ENCODE assay signal across 39 cellular contexts in the genomic region with DNA sequence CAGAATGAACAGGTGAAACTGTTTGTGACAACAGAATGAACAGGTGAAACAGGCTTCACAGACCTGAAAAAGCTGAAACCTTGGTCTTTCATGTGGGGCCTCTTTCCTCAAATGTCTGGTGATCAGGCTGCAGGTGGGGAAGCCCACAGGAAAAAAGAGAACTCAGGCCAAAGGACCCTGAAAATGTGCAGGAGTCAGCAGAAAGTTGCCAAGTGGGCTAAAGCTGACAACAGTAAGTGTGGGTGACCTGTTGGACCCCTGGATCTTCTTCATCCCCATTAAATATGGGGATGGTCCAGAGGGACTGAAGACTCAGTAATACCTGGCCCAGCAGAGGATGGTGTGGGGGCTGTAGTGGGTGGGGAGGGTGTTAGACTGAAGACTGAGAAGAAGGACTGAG. TPM values are rescaled to one million over a fixed set of nuclear protein-coding genes. Genes with fewer than 3 reads are reported as not detected.
"Had no signal": no experiment of that assay in that cellular context is flagged by ENCODE, and none has a peak within 500 bp of the region (broad histone marks: within the 10 kb centered on the region; RNA-seq: fewer than 3 reads in every experiment).

No MANE protein-coding gene starts in this region.

- H3K4me3 Mint-ChIP-seq: activated CD4-positive, alpha-beta memory T cell treated with anti-CD3 and anti-CD28 coated beads for 36 hours; activated CD4-positive, alpha-beta T cell treated with anti-CD3 and anti-CD28 coated beads for 36 hours; activated CD4-positive, alpha-beta T cell treated with anti-CD3 and anti-CD28 coated beads, Interleukin-2, amount 10 ng/mL, durations not matched to agents 24 days and 14 days; activated CD8-positive, alpha-beta memory T cell treated with anti-CD3 and anti-CD28 coated beads, Interleukin-2, amount 10 ng/mL, durations not matched to agents 7 days and 5 days; activated CD8-positive, alpha-beta T cell treated with anti-CD3 and anti-CD28 coated beads, Interleukin-2, amount 10 ng/mL, durations not matched to agents 7 days and 5 days; activated naive CD4-positive, alpha-beta T cell treated with anti-CD3 and anti-CD28 coated beads for 36 hours; activated naive CD4-positive, alpha-beta T cell treated with anti-CD3 and anti-CD28 coated beads, Interleukin-2, amount 50 U/mL, for 24 hours; activated naive CD8-positive, alpha-beta T cell treated with anti-CD3 and anti-CD28 coated beads for 36 hours; activated naive CD8-positive, alpha-beta T cell treated with anti-CD3 and anti-CD28 coated beads, Interleukin-2, amount 50 U/mL, for 24 hours; activated T-helper 1 cell treated with anti-CD3 and anti-CD28 coated beads, Interleukin-12 subunit alpha, Interleukin-12 subunit beta, Interleukin-2, Interleukin-4 antibody, amounts not matched to agents 30 ng/mL and 10 ng/mL and 1 ng/mL, durations not matched to agents 14 hours and 24 hours and 36 hours had no signal

- FAIRE-seq: endometrium, endothelial cell of umbilical vein had no signal

- DNase-seq: activated CD4-positive, alpha-beta memory T cell treated with anti-CD3 and anti-CD28 coated beads for 36 hours; activated CD4-positive, alpha-beta T cell treated with anti-CD3 and anti-CD28 coated beads for 36 hours; activated CD4-positive, alpha-beta T cell treated with anti-CD3 and anti-CD28 coated beads, Interleukin-2, amount 10 ng/mL, durations not matched to agents 24 days and 14 days; activated CD4-positive, CD25-positive, alpha-beta regulatory T cell; activated CD4-positive, CD25-positive, alpha-beta regulatory T cell treated with anti-CD3 and anti-CD28 coated beads, Interleukin-2, amount 50 U/mL, for 72 hours; activated CD8-positive, alpha-beta memory T cell treated with anti-CD3 and anti-CD28 coated beads, Interleukin-2, amount 10 ng/mL, durations not matched to agents 7 days and 5 days; activated CD8-positive, alpha-beta memory T cell treated with anti-CD3 and anti-CD28 coated beads, Interleukin-2, amount 50 U/mL, for 4 hours; activated CD8-positive, alpha-beta T cell treated with anti-CD3 and anti-CD28 coated beads, Interleukin-2, amount 10 ng/mL, durations not matched to agents 7 days and 5 days; activated effector memory CD4-positive, alpha-beta T cell treated with anti-CD3 and anti-CD28 coated beads, Interleukin-2, amount 50 U/mL, for 16 hours; activated naive CD4-positive, alpha-beta T cell treated with anti-CD3 and anti-CD28 coated beads for 36 hours; activated naive CD8-positive, alpha-beta T cell treated with anti-CD3 and anti-CD28 coated beads for 36 hours; activated naive CD8-positive, alpha-beta T cell treated with anti-CD3 and anti-CD28 coated beads, Interleukin-2, amount 50 U/mL, for 24 hours; activated T-cell treated with anti-CD3 and anti-CD28 coated beads, Interleukin-2, amount 50 U/mL, for 1 hour; activated T-cell treated with anti-CD3 and anti-CD28 coated beads, Interleukin-2, amount 50 U/mL, for 48 hours; adrenal gland; amygdala; aorta; body of pancreas; central memory CD4-positive, alpha-beta T cell; cerebellar nuclear complex; colonic mucosa; effector CD8-positive, alpha-beta T cell; esophagus squamous epithelium; foreskin melanocyte; heart right ventricle; T-helper 2 cell had no signal

- H3K36me3 ChIP-seq: adrenal gland, cardiac muscle cell, colonic mucosa, esophagus squamous epithelium, gastroesophageal sphincter, heart right ventricle had no signal

- ATAC-seq: activated CD4-positive, alpha-beta T cell treated with anti-CD3 and anti-CD28 coated beads for 36 hours; activated CD8-positive, alpha-beta memory T cell treated with anti-CD3 and anti-CD28 coated beads, Interleukin-2, amount 10 ng/mL, durations not matched to agents 7 days and 5 days; activated CD8-positive, alpha-beta T cell treated with anti-CD3 and anti-CD28 coated beads, Interleukin-2, amount 10 ng/mL, durations not matched to agents 7 days and 5 days; activated naive CD8-positive, alpha-beta T cell treated with anti-CD3 and anti-CD28 coated beads, Interleukin-2, amount 50 U/mL, for 24 hours; body of pancreas; gastroesophageal sphincter; heart right ventricle had no signal

- H3K27ac Mint-ChIP-seq: activated CD4-positive, alpha-beta memory T cell treated with anti-CD3 and anti-CD28 coated beads for 36 hours; activated CD4-positive, alpha-beta T cell treated with anti-CD3 and anti-CD28 coated beads for 36 hours; activated CD4-positive, alpha-beta T cell treated with anti-CD3 and anti-CD28 coated beads, Interleukin-2, amount 10 ng/mL, durations not matched to agents 24 days and 14 days; activated CD8-positive, alpha-beta memory T cell treated with anti-CD3 and anti-CD28 coated beads, Interleukin-2, amount 10 ng/mL, durations not matched to agents 7 days and 5 days; activated CD8-positive, alpha-beta T cell treated with anti-CD3 and anti-CD28 coated beads, Interleukin-2, amount 10 ng/mL, durations not matched to agents 7 days and 5 days; activated naive CD4-positive, alpha-beta T cell treated with anti-CD3 and anti-CD28 coated beads for 36 hours; activated naive CD4-positive, alpha-beta T cell treated with anti-CD3 and anti-CD28 coated beads, Interleukin-2, amount 50 U/mL, for 24 hours; activated naive CD8-positive, alpha-beta T cell treated with anti-CD3 and anti-CD28 coated beads for 36 hours; activated naive CD8-positive, alpha-beta T cell treated with anti-CD3 and anti-CD28 coated beads, Interleukin-2, amount 50 U/mL, for 24 hours; activated T-helper 1 cell treated with anti-CD3 and anti-CD28 coated beads, Interleukin-12 subunit alpha, Interleukin-12 subunit beta, Interleukin-2, Interleukin-4 antibody, amounts not matched to agents 30 ng/mL and 10 ng/mL and 1 ng/mL, durations not matched to agents 14 hours and 24 hours and 36 hours; activated T-helper 2 cell treated with anti-CD3 and anti-CD28 coated beads, Interferon-gamma antibody, Interleukin-2, Interleukin-4, amounts not matched to agents 10 μg/mL and 5 μg/mL and 100 μg/mL, durations not matched to agents 14 hours and 24 hours and 36 hours had no signal

- H3K27me3 ChIP-seq: body of pancreas, colonic mucosa had no signal

- H3K4me1 ChIP-seq: adrenal gland, body of pancreas, colonic mucosa, esophagus squamous epithelium, gastroesophageal sphincter, heart right ventricle had no signal

- H3K27ac ChIP-seq: adrenal gland, body of pancreas, cardiac muscle cell, colonic mucosa, epithelial cell of prostate, esophagus squamous epithelium, gastroesophageal sphincter, heart right ventricle had no signal

- H3K4me3 ChIP-seq: adrenal gland, body of pancreas, cardiac muscle cell, colonic mucosa, esophagus squamous epithelium, gastroesophageal sphincter, heart right ventricle had no signal

- H3K4me1 Mint-ChIP-seq: activated CD4-positive, alpha-beta T cell treated with anti-CD3 and anti-CD28 coated beads for 36 hours; activated CD4-positive, alpha-beta T cell treated with anti-CD3 and anti-CD28 coated beads, Interleukin-2, amount 10 ng/mL, durations not matched to agents 24 days and 14 days; activated CD8-positive, alpha-beta memory T cell treated with anti-CD3 and anti-CD28 coated beads, Interleukin-2, amount 10 ng/mL, durations not matched to agents 7 days and 5 days; activated naive CD4-positive, alpha-beta T cell treated with anti-CD3 and anti-CD28 coated beads, Interleukin-2, amount 50 U/mL, for 24 hours; activated naive CD8-positive, alpha-beta T cell treated with anti-CD3 and anti-CD28 coated beads for 36 hours; activated naive CD8-positive, alpha-beta T cell treated with anti-CD3 and anti-CD28 coated beads, Interleukin-2, amount 50 U/mL, for 24 hours had no signal

- H3K9me3 ChIP-seq: body of pancreas, colonic mucosa had no signal

RNA-seq across cellular contexts. Expression of a gene that starts 9.1 kb away (rescaled TPM):
- total RNA-seq: dermis microvascular lymphatic vessel endothelial cell, endothelial cell of umbilical vein, fibroblast of lung, fibroblast of villous mesenchyme, glomerular endothelial cell had no signal
- polyA plus RNA-seq: cardiac muscle cell, endothelial cell of umbilical vein, fibroblast of lung, heart right ventricle had no signal

RNA-seq across cellular contexts. Expression of a gene that starts 52.0 kb away (rescaled TPM):
- total RNA-seq: activated CD4-positive, alpha-beta memory T cell treated with anti-CD3 and anti-CD28 coated beads for 36 hours; activated CD4-positive, alpha-beta T cell treated with anti-CD3 and anti-CD28 coated beads, Interleukin-2, amount 10 ng/mL, durations not matched to agents 24 days and 14 days; activated CD8-positive, alpha-beta memory T cell treated with anti-CD3 and anti-CD28 coated beads for 36 hours; activated CD8-positive, alpha-beta memory T cell treated with anti-CD3 and anti-CD28 coated beads, Interleukin-2, amount 10 ng/mL, durations not matched to agents 7 days and 5 days; activated CD8-positive, alpha-beta T cell treated with anti-CD3 and anti-CD28 coated beads, Interleukin-2, amount 10 ng/mL, durations not matched to agents 7 days and 5 days; activated naive CD8-positive, alpha-beta T cell treated with anti-CD3 and anti-CD28 coated beads for 36 hours; activated T-helper 1 cell treated with anti-CD3 and anti-CD28 coated beads, Interleukin-12 subunit alpha, Interleukin-12 subunit beta, Interleukin-2, Interleukin-4 antibody, amounts not matched to agents 30 ng/mL and 10 ng/mL and 1 ng/mL, durations not matched to agents 14 hours and 24 hours and 36 hours; activated T-helper 2 cell treated with anti-CD3 and anti-CD28 coated beads, Interferon-gamma antibody, Interleukin-2, Interleukin-4, amounts not matched to agents 10 μg/mL and 5 μg/mL and 100 μg/mL, durations not matched to agents 14 hours and 24 hours and 36 hours; cardiac muscle cell; endothelial cell of umbilical vein had no signal
- polyA plus RNA-seq: endothelial cell of umbilical vein had no signal
